26 cellular contexts compared by ENCODE assay signal in genomic region chr1:38120552-38121230, GRCh38.
DNase-seq lines count a peak whose midpoint lies in the region; ATAC-seq and TF ChIP-seq lines count a peak whose summit lies in the region.
"Had no signal": no experiment of that assay in that cellular context is flagged by ENCODE, and none has a peak within 500 bp of the region (broad histone marks: within the 10 kb centered on the region; RNA-seq: fewer than 3 reads in every experiment).

No MANE protein-coding gene starts in this region.

- TF ChIP-seq CTCF in HEK293 (tag by site-specific recombination; IDR thresholded peaks at IDR 0.05) (no peak), WTC11 (IDR thresholded peaks at IDR 0.05) (no peak), neural progenitor cell (IDR thresholded peaks at IDR 0.05) (no peak), spleen (IDR thresholded peaks at IDR 0.05 in 8 of 11, conservative IDR thresholded peaks at IDR 0.05 in 3 of 11) (no peak)

- no peaks in the 10 kb centered on the region for H3K79me2 ChIP-seq in neural progenitor cell (ENCODE audit: low read depth)

- POLR2A ChIA-PET in HEK293 (lab: Yijun Ruan, JAX) (no interaction called here), WTC11 (lab: Charles Lee) (no interaction called here)
- POLR2A ChIA-PET in naive thymus-derived CD4-positive, alpha-beta T cell (lab: Charles Lee) = no interaction called here

- no peaks in the 10 kb centered on the region for H3K4me1 ChIP-seq in HEK293 (ENCODE audit: control insufficient read depth, insufficient read depth, low read length)
- H3K4me1 ChIP-seq in neural progenitor cell = no peaks in the 10 kb centered on the region
- H3K4me1 ChIP-seq in spleen = peaks cover 0 to under 1% (median 0%) of the 10 kb centered on the region in 6 donors
- no peaks in the 10 kb centered on the region for H3K4me1 ChIP-seq in naive thymus-derived CD4-positive, alpha-beta T cell (ENCODE audit: control insufficient read depth in 2 of 2, insufficient read depth in 2 of 2, low read length in 2 of 2)

- no peaks in the 10 kb centered on the region for H3F3A ChIP-seq in neural progenitor cell (ENCODE audit: low read depth)

- CTCF ChIA-PET in HEK293 (lab: Yijun Ruan, JAX) = no interaction called here
- CTCF ChIA-PET in WTC11 (lab: Charles Lee) = interaction anchor here (1.0 kb wide), 1 partner anchor 49 kb away, joined by 3 read pairs; no protein-coding TSS in a partner anchor
- CTCF ChIA-PET in naive thymus-derived CD4-positive, alpha-beta T cell (lab: Charles Lee) = no interaction called here

- no peaks in the 10 kb centered on the region for H3K27me3 ChIP-seq in neural progenitor cell
- H3K27me3 ChIP-seq in spleen (replicated peaks in 1 of 7) = peaks cover 0 to 34% (median 0%) of the 10 kb centered on the region in 7 donors
- no peaks in the 10 kb centered on the region for H3K27me3 ChIP-seq in naive thymus-derived CD4-positive, alpha-beta T cell (ENCODE audit: control insufficient read depth in 2 of 2, insufficient read depth in 2 of 2, low read length in 2 of 2)

- H3K36me3 Mint-ChIP-seq in WTC11 (no peaks in the 10 kb centered on the region), neural progenitor cell (no peaks in the 10 kb centered on the region)
- no peaks in the 10 kb centered on the region for H3K36me3 Mint-ChIP-seq in naive thymus-derived CD4-positive, alpha-beta T cell
- H3K36me3 Mint-ChIP-seq: CD8-positive, alpha-beta memory T cell had no signal

- H3K4me3 Mint-ChIP-seq in WTC11 (no peak overlapping the region), neural progenitor cell (peak overlapping the region; percentile 30)
- no peak overlapping the region for H3K4me3 Mint-ChIP-seq in naive thymus-derived CD4-positive, alpha-beta T cell
- H3K4me3 Mint-ChIP-seq: B cell; CD8-positive, alpha-beta memory T cell had no signal

- H2AFZ ChIP-seq in neural progenitor cell (replicated peaks) = no peak overlapping the region
- H2AFZ ChIP-seq: PC-9 had no signal

- H3K9me3 Mint-ChIP-seq in WTC11 = no peaks in the 10 kb centered on the region
- no peaks in the 10 kb centered on the region for H3K9me3 Mint-ChIP-seq in neural progenitor cell
- H3K9me3 Mint-ChIP-seq in naive thymus-derived CD4-positive, alpha-beta T cell = no peaks in the 10 kb centered on the region
- H3K9me3 Mint-ChIP-seq: CD8-positive, alpha-beta memory T cell had no signal

- H4K20me1 ChIP-seq in neural progenitor cell (ENCODE audit: low read depth) = no peaks in the 10 kb centered on the region

- H3K27ac Mint-ChIP-seq in WTC11 (0 out of 2 replicates have a peak overlapping the region, but pooled peaks have one; percentile 23), neural progenitor cell (no peak overlapping the region)
- H3K27ac Mint-ChIP-seq in naive thymus-derived CD4-positive, alpha-beta T cell = no peak overlapping the region
- H3K27ac Mint-ChIP-seq: B cell; CD8-positive, alpha-beta memory T cell had no signal

- H3K4me2 ChIP-seq in neural progenitor cell = no peak overlapping the region
- H3K4me2 ChIP-seq: A549, PC-9 had no signal

- no peak for TF ChIP-seq POLR2A in spleen (IDR thresholded peaks at IDR 0.05)

- no peak for DNase-seq in WTC11 (ENCODE audit: low spot score)
- DNase-seq in neural progenitor cell (ENCODE audit: low spot score) = no peak
- DNase-seq in spleen = peak; percentile 11
- DNase-seq in naive thymus-derived CD4-positive, alpha-beta T cell = no peak
- DNase-seq: CD8-positive, alpha-beta memory T cell; DMS 273 treated with DMSO at 0.1 percent for 48 hours; DMS79 treated with DMSO at 0.1 percent for 48 hours; GF-D8; Karpas-422; MV-4-11; NCI-H1105; NCI-H146; NCI-H1930; NCI-H2107; NCI-H524 treated with DMSO at 0.1 percent for 48 hours; NCI-H82; NK-92 treated with Interleukin-12 subunit alpha and Interleukin-12 subunit beta, amount 100 ng/mL, for 24 hours; PC-9; SHP77 had no signal

- H3K36me3 ChIP-seq in HEK293 (ENCODE audit: control insufficient read depth in 2 of 2, insufficient read depth in 1 of 2, low read length in 2 of 2) (no peaks in the 10 kb centered on the region), neural progenitor cell (no peaks in the 10 kb centered on the region), spleen (no peaks in the 10 kb centered on the region)
- no peaks in the 10 kb centered on the region for H3K36me3 ChIP-seq in naive thymus-derived CD4-positive, alpha-beta T cell (ENCODE audit: control insufficient read depth in 2 of 3, insufficient read depth in 3 of 3, low read length in 3 of 3)

- no peak overlapping the region for H3K9ac ChIP-seq in neural progenitor cell

- WGBS in spleen, 5 donors = 86 to 95% (median 92%) methylated on average over 5 of the region's 5 CpGs

- H3K9me3 ChIP-seq in HEK293 (ENCODE audit: control insufficient read depth, insufficient read depth, low read depth, low read length) (no peaks in the 10 kb centered on the region), neural progenitor cell (ENCODE audit: low read depth) (no peaks in the 10 kb centered on the region), spleen (no peaks in the 10 kb centered on the region)
- H3K9me3 ChIP-seq in naive thymus-derived CD4-positive, alpha-beta T cell (ENCODE audit: control insufficient read depth in 2 of 3, low read length in 3 of 3) = no peaks in the 10 kb centered on the region
- H3K9me3 ChIP-seq: A549 had no signal

- intact Hi-C loops in spleen (cut with DNase I; ENCODE audit: low total_unique reads) = no loop called here
- intact Hi-C loops in naive thymus-derived CD4-positive, alpha-beta T cell (cut with micrococcal nuclease) = no loop called here

- H3K4me3 ChIP-seq in HEK293 (ENCODE audit: low read depth, low read length) = no peak overlapping the region
- no peak overlapping the region for H3K4me3 ChIP-seq in neural progenitor cell
- no peak overlapping the region for H3K4me3 ChIP-seq in spleen
- H3K4me3 ChIP-seq in naive thymus-derived CD4-positive, alpha-beta T cell (ENCODE audit: low read length) = no peak overlapping the region
- H3K4me3 ChIP-seq: A549, PC-9 had no signal

- ATAC-seq in WTC11 (no peak), HG02571 (IDR thresholded peaks at IDR 0.05; ENCODE audit: unreplicated experiment) (no peak), GM19397 (IDR thresholded peaks at IDR 0.05; ENCODE audit: unreplicated experiment) (no peak)
- no peak for ATAC-seq in naive thymus-derived CD4-positive, alpha-beta T cell
- ATAC-seq: A549, HepG2 had no signal

- H3K4me1 Mint-ChIP-seq in WTC11 (peaks cover 30% of the 10 kb centered on the region), neural progenitor cell (peaks cover 5% of the 10 kb centered on the region)
- H3K4me1 Mint-ChIP-seq in naive thymus-derived CD4-positive, alpha-beta T cell = peaks cover 0 to 3% (median 0%) of the 10 kb centered on the region in 7 donors
- H3K4me1 Mint-ChIP-seq: B cell; CD8-positive, alpha-beta memory T cell had no signal

- H3K27me3 Mint-ChIP-seq in WTC11 (ENCODE audit: low read depth) (no peaks in the 10 kb centered on the region; the same call in 1 of the 2 replicates), neural progenitor cell (ENCODE audit: insufficient read depth, low read depth) (peaks cover 11% of the 10 kb centered on the region)
- H3K27me3 Mint-ChIP-seq in naive thymus-derived CD4-positive, alpha-beta T cell = peaks cover 0 to 8% (median 0%) of the 10 kb centered on the region in 5 donors
- H3K27me3 Mint-ChIP-seq: B cell had no signal

- H3K27ac ChIP-seq in HEK293 (ENCODE audit: extremely low read depth, low read depth, low read length) = no peak overlapping the region
- no peak overlapping the region for H3K27ac ChIP-seq in neural progenitor cell
- H3K27ac ChIP-seq in spleen = no peak overlapping the region
- H3K27ac ChIP-seq in naive thymus-derived CD4-positive, alpha-beta T cell (ENCODE audit: low read depth, low read length) = no peak overlapping the region
- H3K27ac ChIP-seq: A549, C4-2B, PC-9 had no signal

TF ChIP-seq in HEK293, 187 proteins besides CTCF, POLR2A, EP300 and RAD21:
- no peak for TF ChIP-seq ZNF169 (tag by site-specific recombination; IDR thresholded peaks at IDR 0.05)
- peak; percentile 94 for TF ChIP-seq ZNF623 (tag by site-specific recombination; IDR thresholded peaks at IDR 0.05)

TF ChIP-seq in WTC11, 78 proteins besides CTCF, POLR2A, EP300 and RAD21:
- no peak for TF ChIP-seq MXD4 (CRISPR knock-in tag; IDR thresholded peaks at IDR 0.05; ENCODE audit: borderline replicate concordance)
- TF ChIP-seq GTF2I (CRISPR knock-in tag; conservative IDR thresholded peaks at IDR 0.05) = 0 out of 2 replicates have a peak, but pooled peaks have one; percentile 36
